Comparison of ENCODE assay signal across 1 cellular context in the genomic region with DNA sequence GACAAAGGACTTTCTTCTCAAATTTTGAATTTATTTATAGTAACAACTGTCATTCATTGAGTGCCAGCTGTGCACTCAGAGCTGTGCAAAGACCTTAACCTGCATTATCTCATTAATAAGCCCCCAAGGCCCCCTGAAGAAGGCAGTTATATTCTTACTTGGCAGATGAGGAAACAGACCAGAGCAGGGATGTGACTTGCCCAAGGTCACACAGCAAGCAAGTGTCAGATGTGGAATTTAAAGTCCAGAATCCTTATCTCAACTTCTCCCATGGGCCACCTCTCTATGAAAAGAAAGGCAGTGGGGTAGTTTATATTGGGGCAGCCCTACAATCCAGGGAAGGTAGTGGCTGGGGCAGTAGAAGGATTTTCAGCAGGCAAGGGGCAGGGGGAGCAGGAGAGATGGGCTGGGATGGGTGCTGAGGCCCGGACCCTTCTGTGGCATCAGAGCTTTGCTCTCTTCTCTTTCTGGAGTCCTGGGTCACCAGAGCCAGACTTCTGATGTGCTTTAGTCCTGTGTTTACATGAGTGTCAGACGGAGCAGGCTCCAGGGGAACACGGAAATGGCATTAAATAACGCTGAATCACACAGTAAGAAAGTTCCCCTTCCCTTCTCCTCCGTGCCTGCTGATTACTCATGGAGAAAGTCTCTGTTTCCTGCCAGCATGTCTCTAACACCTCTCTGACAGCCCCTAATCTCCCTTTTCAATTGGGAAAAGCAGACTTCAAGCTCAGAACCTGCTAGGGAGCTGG.
TF ChIP-seq lines count a peak whose summit lies in the region.

No MANE protein-coding gene starts in this region.

TF ChIP-seq in K562, 482 proteins besides CTCF, POLR2A, EP300 and RAD21 (continued from another document and continues in another):
- TF ChIP-seq, protein P1, sequence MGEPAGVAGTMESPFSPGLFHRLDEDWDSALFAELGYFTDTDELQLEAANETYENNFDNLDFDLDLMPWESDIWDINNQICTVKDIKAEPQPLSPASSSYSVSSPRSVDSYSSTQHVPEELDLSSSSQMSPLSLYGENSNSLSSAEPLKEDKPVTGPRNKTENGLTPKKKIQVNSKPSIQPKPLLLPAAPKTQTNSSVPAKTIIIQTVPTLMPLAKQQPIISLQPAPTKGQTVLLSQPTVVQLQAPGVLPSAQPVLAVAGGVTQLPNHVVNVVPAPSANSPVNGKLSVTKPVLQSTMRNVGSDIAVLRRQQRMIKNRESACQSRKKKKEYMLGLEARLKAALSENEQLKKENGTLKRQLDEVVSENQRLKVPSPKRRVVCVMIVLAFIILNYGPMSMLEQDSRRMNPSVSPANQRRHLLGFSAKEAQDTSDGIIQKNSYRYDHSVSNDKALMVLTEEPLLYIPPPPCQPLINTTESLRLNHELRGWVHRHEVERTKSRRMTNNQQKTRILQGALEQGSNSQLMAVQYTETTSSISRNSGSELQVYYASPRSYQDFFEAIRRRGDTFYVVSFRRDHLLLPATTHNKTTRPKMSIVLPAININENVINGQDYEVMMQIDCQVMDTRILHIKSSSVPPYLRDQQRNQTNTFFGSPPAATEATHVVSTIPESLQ (CRISPR knock-in tag; IDR thresholded peaks at IDR 0.05): no peak
- TF ChIP-seq SAFB2 (IDR thresholded peaks at IDR 0.05; ENCODE audit: borderline replicate concordance, low read depth, low read length, severe bottlenecking): no peak
- TF ChIP-seq, protein P2, sequence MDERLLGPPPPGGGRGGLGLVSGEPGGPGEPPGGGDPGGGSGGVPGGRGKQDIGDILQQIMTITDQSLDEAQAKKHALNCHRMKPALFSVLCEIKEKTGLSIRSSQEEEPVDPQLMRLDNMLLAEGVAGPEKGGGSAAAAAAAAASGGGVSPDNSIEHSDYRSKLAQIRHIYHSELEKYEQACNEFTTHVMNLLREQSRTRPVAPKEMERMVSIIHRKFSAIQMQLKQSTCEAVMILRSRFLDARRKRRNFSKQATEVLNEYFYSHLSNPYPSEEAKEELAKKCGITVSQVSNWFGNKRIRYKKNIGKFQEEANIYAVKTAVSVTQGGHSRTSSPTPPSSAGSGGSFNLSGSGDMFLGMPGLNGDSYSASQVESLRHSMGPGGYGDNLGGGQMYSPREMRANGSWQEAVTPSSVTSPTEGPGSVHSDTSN (CRISPR knock-in tag; IDR thresholded peaks at IDR 0.05; ENCODE audit: low read depth): no peak
- TF ChIP-seq, protein P2 (tag; conservative IDR thresholded peaks at IDR 0.05; ENCODE audit: low read depth): 0 out of 2 replicates have a peak, but pooled peaks have one; percentile 35
- TF ChIP-seq FOXK2 (conservative IDR thresholded peaks at IDR 0.05 in 1 of 2, IDR thresholded peaks at IDR 0.05 in 1 of 2; ENCODE audit: low read depth in 2 of 2): peak; percentile 74 to 79; a peak in 3 of 4 replicates
- no peak for TF ChIP-seq SMARCA5 (IDR thresholded peaks at IDR 0.05)
- peak; percentile 77 for TF ChIP-seq BCOR (IDR thresholded peaks at IDR 0.05)
- TF ChIP-seq ZNF347 (CRISPR knock-in tag; IDR thresholded peaks at IDR 0.05; ENCODE audit: low read depth): no peak
- peak; percentile 72 for TF ChIP-seq RBM25 (IDR thresholded peaks at IDR 0.05; ENCODE audit: low read depth, low read length, severe bottlenecking)
- TF ChIP-seq ZNF24 (IDR thresholded peaks at IDR 0.05): no peak
- no peak for TF ChIP-seq ZFP30 (CRISPR knock-in tag; IDR thresholded peaks at IDR 0.05; ENCODE audit: borderline replicate concordance)
- TF ChIP-seq TBP (optimal IDR thresholded peaks at IDR 0.05; ENCODE audit: low read depth, low read length): no peak
- TF ChIP-seq, protein P3, sequence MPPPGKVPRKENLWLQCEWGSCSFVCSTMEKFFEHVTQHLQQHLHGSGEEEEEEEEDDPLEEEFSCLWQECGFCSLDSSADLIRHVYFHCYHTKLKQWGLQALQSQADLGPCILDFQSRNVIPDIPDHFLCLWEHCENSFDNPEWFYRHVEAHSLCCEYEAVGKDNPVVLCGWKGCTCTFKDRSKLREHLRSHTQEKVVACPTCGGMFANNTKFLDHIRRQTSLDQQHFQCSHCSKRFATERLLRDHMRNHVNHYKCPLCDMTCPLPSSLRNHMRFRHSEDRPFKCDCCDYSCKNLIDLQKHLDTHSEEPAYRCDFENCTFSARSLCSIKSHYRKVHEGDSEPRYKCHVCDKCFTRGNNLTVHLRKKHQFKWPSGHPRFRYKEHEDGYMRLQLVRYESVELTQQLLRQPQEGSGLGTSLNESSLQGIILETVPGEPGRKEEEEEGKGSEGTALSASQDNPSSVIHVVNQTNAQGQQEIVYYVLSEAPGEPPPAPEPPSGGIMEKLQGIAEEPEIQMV (tag; conservative IDR thresholded peaks at IDR 0.05; ENCODE audit: low read depth): no peak
- no peak for TF ChIP-seq L3MBTL2 (IDR thresholded peaks at IDR 0.05)
- no peak for TF ChIP-seq TOE1 (IDR thresholded peaks at IDR 0.05; ENCODE audit: borderline replicate concordance)
- no peak for TF ChIP-seq TOE1 (CRISPR knock-in tag; IDR thresholded peaks at IDR 0.05; ENCODE audit: borderline replicate concordance, low read depth)
- TF ChIP-seq KLF6 (CRISPR knock-in tag; IDR thresholded peaks at IDR 0.05; ENCODE audit: borderline replicate concordance): no peak
- no peak for TF ChIP-seq RFX7 (CRISPR knock-in tag; IDR thresholded peaks at IDR 0.05)
- TF ChIP-seq CBX3 (IDR thresholded peaks at IDR 0.05; ENCODE audit: borderline replicate concordance in 1 of 2, low read length in 2 of 2): no peak
- TF ChIP-seq KLF10 (CRISPR knock-in tag; IDR thresholded peaks at IDR 0.05): no peak
- TF ChIP-seq ZNF121 (CRISPR knock-in tag; conservative IDR thresholded peaks at IDR 0.05): no peak
- TF ChIP-seq MAFF (IDR thresholded peaks at IDR 0.05; ENCODE audit: low read length): peak; percentile 23; the same call in 1 of the 2 replicates
- TF ChIP-seq CHD4 (IDR thresholded peaks at IDR 0.05; ENCODE audit: insufficient read depth, insufficient replicate concordance, low read depth, low read length, poor library complexity, severe bottlenecking): no peak
- TF ChIP-seq, protein P4, sequence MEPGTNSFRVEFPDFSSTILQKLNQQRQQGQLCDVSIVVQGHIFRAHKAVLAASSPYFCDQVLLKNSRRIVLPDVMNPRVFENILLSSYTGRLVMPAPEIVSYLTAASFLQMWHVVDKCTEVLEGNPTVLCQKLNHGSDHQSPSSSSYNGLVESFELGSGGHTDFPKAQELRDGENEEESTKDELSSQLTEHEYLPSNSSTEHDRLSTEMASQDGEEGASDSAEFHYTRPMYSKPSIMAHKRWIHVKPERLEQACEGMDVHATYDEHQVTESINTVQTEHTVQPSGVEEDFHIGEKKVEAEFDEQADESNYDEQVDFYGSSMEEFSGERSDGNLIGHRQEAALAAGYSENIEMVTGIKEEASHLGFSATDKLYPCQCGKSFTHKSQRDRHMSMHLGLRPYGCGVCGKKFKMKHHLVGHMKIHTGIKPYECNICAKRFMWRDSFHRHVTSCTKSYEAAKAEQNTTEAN (CRISPR knock-in tag; IDR thresholded peaks at IDR 0.05): no peak
- TF ChIP-seq, protein P5, sequence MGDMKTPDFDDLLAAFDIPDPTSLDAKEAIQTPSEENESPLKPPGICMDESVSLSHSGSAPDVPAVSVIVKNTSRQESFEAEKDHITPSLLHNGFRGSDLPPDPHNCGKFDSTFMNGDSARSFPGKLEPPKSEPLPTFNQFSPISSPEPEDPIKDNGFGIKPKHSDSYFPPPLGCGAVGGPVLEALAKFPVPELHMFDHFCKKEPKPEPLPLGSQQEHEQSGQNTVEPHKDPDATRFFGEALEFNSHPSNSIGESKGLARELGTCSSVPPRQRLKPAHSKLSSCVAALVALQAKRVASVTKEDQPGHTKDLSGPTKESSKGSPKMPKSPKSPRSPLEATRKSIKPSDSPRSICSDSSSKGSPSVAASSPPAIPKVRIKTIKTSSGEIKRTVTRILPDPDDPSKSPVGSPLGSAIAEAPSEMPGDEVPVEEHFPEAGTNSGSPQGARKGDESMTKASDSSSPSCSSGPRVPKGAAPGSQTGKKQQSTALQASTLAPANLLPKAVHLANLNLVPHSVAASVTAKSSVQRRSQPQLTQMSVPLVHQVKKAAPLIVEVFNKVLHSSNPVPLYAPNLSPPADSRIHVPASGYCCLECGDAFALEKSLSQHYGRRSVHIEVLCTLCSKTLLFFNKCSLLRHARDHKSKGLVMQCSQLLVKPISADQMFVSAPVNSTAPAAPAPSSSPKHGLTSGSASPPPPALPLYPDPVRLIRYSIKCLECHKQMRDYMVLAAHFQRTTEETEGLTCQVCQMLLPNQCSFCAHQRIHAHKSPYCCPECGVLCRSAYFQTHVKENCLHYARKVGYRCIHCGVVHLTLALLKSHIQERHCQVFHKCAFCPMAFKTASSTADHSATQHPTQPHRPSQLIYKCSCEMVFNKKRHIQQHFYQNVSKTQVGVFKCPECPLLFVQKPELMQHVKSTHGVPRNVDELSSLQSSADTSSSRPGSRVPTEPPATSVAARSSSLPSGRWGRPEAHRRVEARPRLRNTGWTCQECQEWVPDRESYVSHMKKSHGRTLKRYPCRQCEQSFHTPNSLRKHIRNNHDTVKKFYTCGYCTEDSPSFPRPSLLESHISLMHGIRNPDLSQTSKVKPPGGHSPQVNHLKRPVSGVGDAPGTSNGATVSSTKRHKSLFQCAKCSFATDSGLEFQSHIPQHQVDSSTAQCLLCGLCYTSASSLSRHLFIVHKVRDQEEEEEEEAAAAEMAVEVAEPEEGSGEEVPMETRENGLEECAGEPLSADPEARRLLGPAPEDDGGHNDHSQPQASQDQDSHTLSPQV (IDR thresholded peaks at IDR 0.05): no peak
- TF ChIP-seq HNRNPLL (IDR thresholded peaks at IDR 0.05; ENCODE audit: low read depth, low read length, poor library complexity, severe bottlenecking): no peak
- no peak for TF ChIP-seq KLF13 (tag; IDR thresholded peaks at IDR 0.05; ENCODE audit: borderline replicate concordance, low read depth)
- peak; percentile 71 for TF ChIP-seq NFE2 (IDR thresholded peaks at IDR 0.05; ENCODE audit: low read depth)
- TF ChIP-seq ZNF134 (CRISPR knock-in tag; conservative IDR thresholded peaks at IDR 0.05): no peak
- TF ChIP-seq RB1 (IDR thresholded peaks at IDR 0.05; ENCODE audit: low read depth): no peak
- TF ChIP-seq C11orf30 (IDR thresholded peaks at IDR 0.05; ENCODE audit: low read depth): peak; percentile 61; the same call in 1 of the 2 replicates
- TF ChIP-seq TRIM28 (IDR thresholded peaks at IDR 0.05): no peak
- no peak for TF ChIP-seq HOXB6 (CRISPR knock-in tag; IDR thresholded peaks at IDR 0.05; ENCODE audit: borderline replicate concordance)
- TF ChIP-seq, protein P6, sequence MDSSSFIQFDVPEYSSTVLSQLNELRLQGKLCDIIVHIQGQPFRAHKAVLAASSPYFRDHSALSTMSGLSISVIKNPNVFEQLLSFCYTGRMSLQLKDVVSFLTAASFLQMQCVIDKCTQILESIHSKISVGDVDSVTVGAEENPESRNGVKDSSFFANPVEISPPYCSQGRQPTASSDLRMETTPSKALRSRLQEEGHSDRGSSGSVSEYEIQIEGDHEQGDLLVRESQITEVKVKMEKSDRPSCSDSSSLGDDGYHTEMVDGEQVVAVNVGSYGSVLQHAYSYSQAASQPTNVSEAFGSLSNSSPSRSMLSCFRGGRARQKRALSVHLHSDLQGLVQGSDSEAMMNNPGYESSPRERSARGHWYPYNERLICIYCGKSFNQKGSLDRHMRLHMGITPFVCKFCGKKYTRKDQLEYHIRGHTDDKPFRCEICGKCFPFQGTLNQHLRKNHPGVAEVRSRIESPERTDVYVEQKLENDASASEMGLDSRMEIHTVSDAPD (CRISPR knock-in tag; IDR thresholded peaks at IDR 0.05): no peak
- peak; percentile 70 for TF ChIP-seq GABPA (tag; conservative IDR thresholded peaks at IDR 0.05; ENCODE audit: low read depth)
- no peak for TF ChIP-seq SMARCE1 (IDR thresholded peaks at IDR 0.05)
- no peak for TF ChIP-seq DACH1 (IDR thresholded peaks at IDR 0.05; ENCODE audit: partially characterized antibody)
- TF ChIP-seq KAT8 (IDR thresholded peaks at IDR 0.05; ENCODE audit: low read depth): no peak
- TF ChIP-seq, protein P7, sequence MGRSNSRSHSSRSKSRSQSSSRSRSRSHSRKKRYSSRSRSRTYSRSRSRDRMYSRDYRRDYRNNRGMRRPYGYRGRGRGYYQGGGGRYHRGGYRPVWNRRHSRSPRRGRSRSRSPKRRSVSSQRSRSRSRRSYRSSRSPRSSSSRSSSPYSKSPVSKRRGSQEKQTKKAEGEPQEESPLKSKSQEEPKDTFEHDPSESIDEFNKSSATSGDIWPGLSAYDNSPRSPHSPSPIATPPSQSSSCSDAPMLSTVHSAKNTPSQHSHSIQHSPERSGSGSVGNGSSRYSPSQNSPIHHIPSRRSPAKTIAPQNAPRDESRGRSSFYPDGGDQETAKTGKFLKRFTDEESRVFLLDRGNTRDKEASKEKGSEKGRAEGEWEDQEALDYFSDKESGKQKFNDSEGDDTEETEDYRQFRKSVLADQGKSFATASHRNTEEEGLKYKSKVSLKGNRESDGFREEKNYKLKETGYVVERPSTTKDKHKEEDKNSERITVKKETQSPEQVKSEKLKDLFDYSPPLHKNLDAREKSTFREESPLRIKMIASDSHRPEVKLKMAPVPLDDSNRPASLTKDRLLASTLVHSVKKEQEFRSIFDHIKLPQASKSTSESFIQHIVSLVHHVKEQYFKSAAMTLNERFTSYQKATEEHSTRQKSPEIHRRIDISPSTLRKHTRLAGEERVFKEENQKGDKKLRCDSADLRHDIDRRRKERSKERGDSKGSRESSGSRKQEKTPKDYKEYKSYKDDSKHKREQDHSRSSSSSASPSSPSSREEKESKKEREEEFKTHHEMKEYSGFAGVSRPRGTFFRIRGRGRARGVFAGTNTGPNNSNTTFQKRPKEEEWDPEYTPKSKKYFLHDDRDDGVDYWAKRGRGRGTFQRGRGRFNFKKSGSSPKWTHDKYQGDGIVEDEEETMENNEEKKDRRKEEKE (IDR thresholded peaks at IDR 0.05; ENCODE audit: borderline replicate concordance in 1 of 2, control insufficient read depth in 1 of 2, low read depth in 2 of 2, low read length in 1 of 2): no peak
- TF ChIP-seq TAL1 (IDR thresholded peaks at IDR 0.05): no peak
- TF ChIP-seq NR4A1 (CRISPR knock-in tag; IDR thresholded peaks at IDR 0.05): no peak
- TF ChIP-seq NR4A1 (tag; IDR thresholded peaks at IDR 0.05): no peak
- TF ChIP-seq ZFP36 (IDR thresholded peaks at IDR 0.05; ENCODE audit: low read depth, low read length, partially characterized antibody): peak; percentile 73
- no peak for TF ChIP-seq SMAD2 (IDR thresholded peaks at IDR 0.05; ENCODE audit: low read depth, low read length)
- TF ChIP-seq PHF21A (IDR thresholded peaks at IDR 0.05; ENCODE audit: borderline replicate concordance, low read depth): no peak
